In genomic region chr4:159312236-159312635, GRCh38 we compare ENCODE assay signal across 20 cellular contexts.
DNase-seq lines count a peak whose midpoint lies in the region; ATAC-seq and TF ChIP-seq lines count a peak whose summit lies in the region.
"Had no signal": no experiment of that assay in that cellular context is flagged by ENCODE, and none has a peak within 500 bp of the region (broad histone marks: within the 10 kb centered on the region; RNA-seq: fewer than 3 reads in every experiment).

No MANE protein-coding gene starts in this region.

- H3K9me3 Mint-ChIP-seq in natural killer cell (no peaks in the 10 kb centered on the region), glutamatergic neuron (ENCODE audit: unreplicated experiment) (no peaks in the 10 kb centered on the region)
- no peaks in the 10 kb centered on the region for H3K9me3 Mint-ChIP-seq in natural killer cell treated with Interleukin-12 subunit alpha and Interleukin-12 subunit beta and Interleukin-15 and Interleukin-18, amount 100 ng/mL, for 72 hours
- H3K9me3 Mint-ChIP-seq in effector memory CD8-positive, alpha-beta T cell = no peaks in the 10 kb centered on the region
- H3K9me3 Mint-ChIP-seq: CD8-positive, alpha-beta memory T cell; GM23338 had no signal

- TF ChIP-seq CTCF in natural killer cell (IDR thresholded peaks at IDR 0.05) (no peak), glutamatergic neuron (IDR thresholded peaks at IDR 0.05; ENCODE audit: partially characterized antibody, unreplicated experiment) (no peak)

- ATAC-seq in natural killer cell (peak in 2 of 3 donors; percentile 38 to 56), GM21367 (IDR thresholded peaks at IDR 0.05; ENCODE audit: unreplicated experiment) (no peak)
- ATAC-seq in natural killer cell treated with Interleukin-12 subunit alpha and Interleukin-12 subunit beta and Interleukin-15 and Interleukin-18, amount 100 ng/mL, for 72 hours = no peak
- ATAC-seq in effector memory CD8-positive, alpha-beta T cell (replicated peaks) = peak; percentile 37
- ATAC-seq: GM23338, PC-3 had no signal

- H3K4me1 Mint-ChIP-seq in natural killer cell (peaks cover 8% of the 10 kb centered on the region in 2 donors), glutamatergic neuron (ENCODE audit: low read depth, unreplicated experiment) (peaks cover 2% of the 10 kb centered on the region)
- H3K4me1 Mint-ChIP-seq in natural killer cell treated with Interleukin-12 subunit alpha and Interleukin-12 subunit beta and Interleukin-15 and Interleukin-18, amount 100 ng/mL, for 72 hours (ENCODE audit: low read depth in 2 of 2) = peaks cover 0 to 8% of the 10 kb centered on the region in 2 donors
- H3K4me1 Mint-ChIP-seq in effector memory CD8-positive, alpha-beta T cell (ENCODE audit: low read depth in 2 of 2) = peaks cover 8 to 27% of the 10 kb centered on the region in 2 donors

- peak overlapping the region in 1 of 2 donors; percentile 17 for H3K27ac Mint-ChIP-seq in natural killer cell
- peak overlapping the region in 1 of 2 donors; percentile 21 for H3K27ac Mint-ChIP-seq in natural killer cell treated with Interleukin-12 subunit alpha and Interleukin-12 subunit beta and Interleukin-15 and Interleukin-18, amount 100 ng/mL, for 72 hours
- no peak overlapping the region for H3K27ac Mint-ChIP-seq in effector memory CD8-positive, alpha-beta T cell
- no peak overlapping the region for H3K27ac Mint-ChIP-seq in glutamatergic neuron (ENCODE audit: unreplicated experiment)
- H3K27ac Mint-ChIP-seq: GM23338 had no signal

- H3K27me3 Mint-ChIP-seq in natural killer cell (ENCODE audit: low read depth in 2 of 2) = no peaks in the 10 kb centered on the region
- no peaks in the 10 kb centered on the region for H3K27me3 Mint-ChIP-seq in natural killer cell treated with Interleukin-12 subunit alpha and Interleukin-12 subunit beta and Interleukin-15 and Interleukin-18, amount 100 ng/mL, for 72 hours
- no peaks in the 10 kb centered on the region for H3K27me3 Mint-ChIP-seq in effector memory CD8-positive, alpha-beta T cell
- peaks cover 5% of the 10 kb centered on the region for H3K27me3 Mint-ChIP-seq in glutamatergic neuron (ENCODE audit: unreplicated experiment)

- intact Hi-C loops in natural killer cell (cut with micrococcal nuclease) = no loop called here

- H3K36me3 Mint-ChIP-seq in natural killer cell (no peaks in the 10 kb centered on the region), glutamatergic neuron (ENCODE audit: unreplicated experiment) (no peaks in the 10 kb centered on the region)
- H3K36me3 Mint-ChIP-seq in natural killer cell treated with Interleukin-12 subunit alpha and Interleukin-12 subunit beta and Interleukin-15 and Interleukin-18, amount 100 ng/mL, for 72 hours = peaks cover 12% of the 10 kb centered on the region
- peaks cover 5% of the 10 kb centered on the region for H3K36me3 Mint-ChIP-seq in effector memory CD8-positive, alpha-beta T cell (ENCODE audit: insufficient read depth)

- no peak overlapping the region for H3K4me3 Mint-ChIP-seq in natural killer cell
- H3K4me3 Mint-ChIP-seq in natural killer cell treated with Interleukin-12 subunit alpha and Interleukin-12 subunit beta and Interleukin-15 and Interleukin-18, amount 100 ng/mL, for 72 hours = no peak overlapping the region
- no peak overlapping the region for H3K4me3 Mint-ChIP-seq in effector memory CD8-positive, alpha-beta T cell
- H3K4me3 Mint-ChIP-seq in glutamatergic neuron (ENCODE audit: unreplicated experiment) = no peak overlapping the region
- H3K4me3 Mint-ChIP-seq: CD8-positive, alpha-beta memory T cell; GM23338 had no signal

- DNase-seq in natural killer cell = no peak
- DNase-seq in natural killer cell treated with Interleukin-12 subunit alpha and Interleukin-12 subunit beta and Interleukin-15 and Interleukin-18, amount 100 ng/mL, for 72 hours (ENCODE audit: low spot score) = no peak
- peak; percentile 32 for DNase-seq in OCI-M1 (lab: John Stamatoyannopoulos, UW)
- DNase-seq in effector memory CD8-positive, alpha-beta T cell = no peak
- no peak for DNase-seq in medulla oblongata (ENCODE audit: extremely low spot score)
- DNase-seq in Kasumi-1 (lab: John Stamatoyannopoulos, UW) = no peak
- no peak for DNase-seq in glutamatergic neuron
- DNase-seq: AML-193; C1 segment of cervical spinal cord; CD8-positive, alpha-beta memory T cell; GDM1; MV-4-11; NCI-H187; NCI-H446 treated with DMSO at 0.1 percent for 48 hours; NCI-H526 treated with DMSO at 0.1 percent for 48 hours; PC-3; RPMI8226; SHP77 had no signal

Comparison
In these comparisons a context has a peak if more than half of its experiments do, and no peak if none do; other contexts are left out.
1. ATAC-seq: peak in natural killer cell (2 of 3) and effector memory CD8-positive, alpha-beta T cell (single experiment); none in natural killer cell treated with Interleukin-12 subunit alpha and Interleukin-12 subunit beta and Interleukin-15 and Interleukin-18, amount 100 ng/mL, for 72 hours (0 of 2) and GM21367 (single experiment).